Comparison of ENCODE assay signal across 26 cellular contexts in the genomic region with DNA sequence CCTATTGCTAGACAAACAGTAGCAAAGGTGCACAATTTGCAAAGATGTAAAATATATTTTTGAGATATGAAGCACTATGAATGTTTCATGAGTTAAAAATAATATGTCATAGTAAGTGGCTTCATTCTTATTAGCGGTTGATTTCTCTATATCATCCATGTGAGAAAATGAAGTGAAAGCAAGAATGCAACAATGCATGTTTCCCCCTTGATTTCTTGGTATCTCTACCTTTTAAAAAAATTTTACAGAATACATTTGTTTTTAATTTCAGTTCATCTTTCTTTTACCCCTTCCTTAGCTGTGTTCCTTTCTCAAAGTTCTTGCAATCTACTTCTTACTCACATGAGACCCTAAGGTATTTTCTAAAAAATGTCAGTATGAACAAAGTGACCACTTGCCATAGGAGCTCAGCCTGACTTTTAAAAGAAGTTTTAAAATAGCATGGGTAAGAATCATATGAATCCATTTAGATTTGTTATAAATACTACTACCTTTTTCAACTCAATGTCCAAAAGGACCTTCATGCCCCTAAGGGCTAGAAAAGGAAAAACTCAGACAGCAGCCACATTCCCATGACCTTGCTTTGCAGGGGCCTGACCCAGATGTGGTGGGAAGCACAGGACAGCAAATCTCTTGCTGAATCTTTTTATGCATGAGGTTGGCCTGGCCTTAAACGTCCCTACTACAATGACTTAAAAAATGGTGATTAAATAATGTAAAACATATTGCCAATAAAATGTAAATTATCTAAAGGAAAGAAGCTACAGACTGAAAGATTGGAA. TPM values are rescaled to one million over a fixed set of nuclear protein-coding genes. Genes with fewer than 3 reads are reported as not detected.
DNase-seq lines count a peak whose midpoint lies in the region; ATAC-seq, FAIRE-seq and TF ChIP-seq lines count a peak whose summit lies in the region.
"Had no signal": no experiment of that assay in that cellular context is flagged by ENCODE, and none has a peak within 500 bp of the region (broad histone marks: within the 10 kb centered on the region; RNA-seq: fewer than 3 reads in every experiment).

No MANE protein-coding gene starts in this region.

- H2AFZ ChIP-seq in astrocyte (ENCODE audit: low read depth, low read length) = no peak overlapping the region

- TF ChIP-seq CTCF in astrocyte (IDR thresholded peaks at IDR 0.05; ENCODE audit: insufficient read depth, low read depth, low read length) = no peak

- H3K27me3 Mint-ChIP-seq in astrocyte (ENCODE audit: low read depth, unreplicated experiment) (no peaks in the 10 kb centered on the region), naive B cell (no peaks in the 10 kb centered on the region)
- H3K27me3 Mint-ChIP-seq in stimulated activated memory B cell treated with anti-CD40 and anti-IgM and Interleukin-4, amounts not matched to agents 10 μg/mL and 1 μg/mL and 100 μg/mL, for 72 hours = no peaks in the 10 kb centered on the region

- DNase-seq in GM18507 (ENCODE audit: extremely low spot score, insufficient read length, low read depth) (no peak), astrocyte (ENCODE audit: low read depth) (no peak), naive B cell (peak; percentile 54), SW480 (ENCODE audit: low spot score) (no peak), occipital lobe (lab: John Stamatoyannopoulos, UW) (no peak), NCI-H2171 (lab: John Stamatoyannopoulos, UW) (no peak)
- DNase-seq: AML-193; C1 segment of cervical spinal cord; CD8-positive, alpha-beta T cell; DMS79 treated with DMSO at 0.1 percent for 48 hours; KG1; MM.1S; NCI-H1694; NCI-H2029 treated with DMSO at 0.1 percent for 48 hours; NCI-H226; NCI-H510A; NCI-H69; SHP77 treated with DMSO at 0.1 percent for 48 hours had no signal

- no peaks in the 10 kb centered on the region for H3K79me2 ChIP-seq in astrocyte (ENCODE audit: insufficient read depth, low read length)

- H3K36me3 Mint-ChIP-seq in astrocyte (ENCODE audit: low read depth, unreplicated experiment) (peaks cover 1% of the 10 kb centered on the region), naive B cell (peaks cover 9 to 28% of the 10 kb centered on the region in 2 donors)
- peaks cover 17% of the 10 kb centered on the region for H3K36me3 Mint-ChIP-seq in stimulated activated memory B cell treated with anti-CD40 and anti-IgM and Interleukin-4, amounts not matched to agents 10 μg/mL and 1 μg/mL and 100 μg/mL, for 72 hours
- H3K36me3 Mint-ChIP-seq: CD8-positive, alpha-beta T cell had no signal

- H3K9me3 Mint-ChIP-seq in astrocyte (ENCODE audit: unreplicated experiment) (peaks cover 13% of the 10 kb centered on the region), naive B cell (peaks cover 3 to 31% (median 9%) of the 10 kb centered on the region in 7 donors)
- H3K9me3 Mint-ChIP-seq in stimulated activated memory B cell treated with anti-CD40 and anti-IgM and Interleukin-4, amounts not matched to agents 10 μg/mL and 1 μg/mL and 100 μg/mL, for 72 hours = peaks cover 9% of the 10 kb centered on the region
- H3K9me3 Mint-ChIP-seq: CD8-positive, alpha-beta T cell had no signal

- peak; percentile 80 to 82 for ATAC-seq in naive B cell (ENCODE audit: low read depth in 2 of 2)
- ATAC-seq in stimulated activated memory B cell treated with anti-CD40 and anti-IgM and Interleukin-4, amounts not matched to agents 10 μg/mL and 1 μg/mL and 100 μg/mL, for 72 hours = peak; percentile 84
- ATAC-seq: CD8-positive, alpha-beta T cell; HCT116; Panc1 had no signal

- H3K27ac Mint-ChIP-seq in astrocyte (ENCODE audit: unreplicated experiment) (peak overlapping the region; percentile 24), naive B cell (peak overlapping the region; percentile 20 to 97 (median 78))
- peak overlapping the region; percentile 30 for H3K27ac Mint-ChIP-seq in stimulated activated memory B cell treated with anti-CD40 and anti-IgM and Interleukin-4, amounts not matched to agents 10 μg/mL and 1 μg/mL and 100 μg/mL, for 72 hours
- H3K27ac Mint-ChIP-seq: CD8-positive, alpha-beta T cell had no signal

- H3K4me1 Mint-ChIP-seq in astrocyte (ENCODE audit: low read depth, unreplicated experiment) = peaks cover 35% of the 10 kb centered on the region
- peaks cover 72 to 98% (median 81%) of the 10 kb centered on the region in 3 donors for H3K4me1 Mint-ChIP-seq in naive B cell
- peaks cover 55% of the 10 kb centered on the region for H3K4me1 Mint-ChIP-seq in stimulated activated memory B cell treated with anti-CD40 and anti-IgM and Interleukin-4, amounts not matched to agents 10 μg/mL and 1 μg/mL and 100 μg/mL, for 72 hours

- peaks cover 6% of the 10 kb centered on the region for H3K9me3 ChIP-seq in astrocyte (ENCODE audit: insufficient read depth, low read depth, low read length)

- peaks cover 11% of the 10 kb centered on the region for H3K4me1 ChIP-seq in astrocyte (ENCODE audit: insufficient read depth, low read length)

- no peak overlapping the region for H3K9ac ChIP-seq in astrocyte (ENCODE audit: low read length)

- no peak overlapping the region for H3K4me2 ChIP-seq in astrocyte (ENCODE audit: low read length)

- no peak overlapping the region for H3K4me3 ChIP-seq in astrocyte (ENCODE audit: insufficient read depth, low read depth, low read length)

- no peak overlapping the region for H3K27ac ChIP-seq in astrocyte (ENCODE audit: low read depth, low read length)

- no peaks in the 10 kb centered on the region for H4K20me1 ChIP-seq in astrocyte (ENCODE audit: insufficient read depth, low read length)

- no peaks in the 10 kb centered on the region for H3K36me3 ChIP-seq in astrocyte (ENCODE audit: insufficient read depth, low read length)

- H3K27me3 ChIP-seq in astrocyte (ENCODE audit: insufficient read depth, low read length) = no peaks in the 10 kb centered on the region

- no peak overlapping the region for H3K4me3 Mint-ChIP-seq in astrocyte (ENCODE audit: unreplicated experiment)
- H3K4me3 Mint-ChIP-seq in naive B cell = peak overlapping the region; percentile 38 to 88 (median 70)
- H3K4me3 Mint-ChIP-seq in stimulated activated memory B cell treated with anti-CD40 and anti-IgM and Interleukin-4, amounts not matched to agents 10 μg/mL and 1 μg/mL and 100 μg/mL, for 72 hours = peak overlapping the region; percentile 12
- H3K4me3 Mint-ChIP-seq: CD8-positive, alpha-beta T cell had no signal

- peak; percentile 29 for FAIRE-seq in GM18507 (lab: Jason Lieb, UNC)
- FAIRE-seq in astrocyte (lab: Jason Lieb, UNC) = no peak
- FAIRE-seq: A204.1, GM12892, GM19239 had no signal

RNA-seq across cellular contexts. Expression of a gene that starts 14.8 kb away (rescaled TPM):
- total RNA-seq in astrocyte (not detected in 2 replicates), occipital lobe (5.0 TPM)
- polyA plus RNA-seq in naive B cell (ENCODE audit: low read depth in 6 of 6) = 10 to 100 TPM in 3 of 6 donors, 1 to 10 TPM in 3; 1.1 to 16.3 (median 9.5) TPM
- total RNA-seq: CD8-positive, alpha-beta T cell; H4; OCI-LY7 had no signal

Comparison
In these comparisons a context has a peak if more than half of its experiments do, and no peak if none do; other contexts are left out.
1. H3K27ac Mint-ChIP-seq: peak in every context shown above with its lines; median percentile 78 in naive B cell; 30 in stimulated activated memory B cell treated with anti-CD40 and anti-IgM and Interleukin-4, amounts not matched to agents 10 μg/mL and 1 μg/mL and 100 μg/mL, for 72 hours; 24 in astrocyte.